In the genomic region with DNA sequence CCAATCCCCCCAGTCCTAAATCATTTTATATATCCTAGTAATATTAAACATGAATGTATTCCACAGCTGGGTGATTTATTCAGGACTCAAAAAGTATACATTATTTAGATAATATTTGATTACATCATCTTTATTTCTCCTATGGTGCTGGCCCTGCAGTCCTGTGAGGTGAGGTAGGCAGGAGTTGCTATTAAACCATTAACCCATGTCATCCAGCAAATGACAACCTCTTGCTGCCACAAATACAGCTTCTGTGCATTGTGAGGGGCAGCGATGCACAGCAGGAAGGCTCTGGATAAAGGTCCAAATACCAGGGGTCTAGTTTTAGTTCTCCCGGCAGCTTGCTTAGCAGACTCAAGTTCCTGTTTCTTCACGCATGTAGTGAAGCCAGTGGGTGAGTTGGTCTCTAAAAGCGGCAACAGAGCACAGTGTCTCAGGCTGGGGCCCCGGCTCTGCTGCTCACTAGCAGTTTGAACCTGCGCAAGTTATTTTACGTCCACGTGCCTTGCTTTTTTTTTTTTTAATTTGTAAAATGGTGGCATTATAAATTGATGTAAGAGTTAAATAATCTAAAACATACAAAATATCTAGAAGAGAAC, we compare ENCODE assay signal across 17 cellular contexts. TPM values are rescaled to one million over a fixed set of nuclear protein-coding genes. Genes with fewer than 3 reads are reported as not detected.
A peak's percentile ranks its signal among the peaks of the same experiment; 100 is the strongest.
DNase-seq lines count a peak whose midpoint lies in the region; ATAC-seq, FAIRE-seq and TF ChIP-seq lines count a peak whose summit lies in the region.
"Had no signal": no experiment of that assay in that cellular context is flagged by ENCODE, and none has a peak within 500 bp of the region (broad histone marks: within the 10 kb centered on the region; RNA-seq: fewer than 3 reads in every experiment).

No MANE protein-coding gene starts in this region.

- H3K4me1 ChIP-seq in left ventricle myocardium inferior, result peaks cover 16% of the 10 kb centered on the region
- H3K4me1 ChIP-seq: neural progenitor cell had no signal

- no peak for TF ChIP-seq CTCF in left ventricle myocardium inferior (IDR thresholded peaks at IDR 0.05; ENCODE audit: borderline replicate concordance)
- TF ChIP-seq CTCF in RWPE1 (conservative IDR thresholded peaks at IDR 0.05; ENCODE audit: low read depth), result no peak
- no peak for TF ChIP-seq CTCF in GM13976 (IDR thresholded peaks at IDR 0.05; ENCODE audit: borderline replicate concordance, control extremely low read depth, extremely low read depth, insufficient read depth, missing control alignments)

- no peak for DNase-seq in left ventricle myocardium inferior
- no peak for DNase-seq in left cardiac atrium
- no peak for DNase-seq in RWPE1 (ENCODE audit: low spot score)
- peak; percentile 76 for DNase-seq in kidney tubule cell (ENCODE audit: low spot score)
- peak; percentile 17 for DNase-seq in urothelium cell line (ENCODE audit: low spot score)
- DNase-seq in foreskin melanocyte, result no peak
- DNase-seq in GM13976 (ENCODE audit: low spot score), result no peak
- DNase-seq in EL, result no peak
- DNase-seq: activated CD4-positive, CD25-positive, alpha-beta regulatory T cell treated with anti-CD3 and anti-CD28 coated beads, Interleukin-2, amount 50 U/mL, for 72 hours; activated naive CD8-positive, alpha-beta T cell treated with anti-CD3 and anti-CD28 coated beads, Interleukin-2, amount 10 ng/mL, durations not matched to agents 7 days and 5 days; activated T-cell treated with anti-CD3 and anti-CD28 coated beads for 4 hours; CD8-positive, alpha-beta memory T cell; GDM1; heart right ventricle; MM.1S; sigmoid colon had no signal

- peak; percentile 52 for FAIRE-seq in urothelium cell line (lab: Jason Lieb, UNC)

- no peak overlapping the region for H3K4me3 ChIP-seq in left ventricle myocardium inferior
- H3K4me3 ChIP-seq: heart right ventricle, neural progenitor cell, sigmoid colon had no signal

- CTCF ChIA-PET in RWPE1 (lab: Yijun Ruan, JAX), result interaction anchor here (0.6 kb wide), 1 partner anchor 670 kb away, joined by 3 read pairs; no protein-coding TSS in a partner anchor

- in situ Hi-C loops in GM13976 (cut with MboI; ENCODE audit: low sequenced_read_pairs, unreplicated experiment), result no loop called here

- peaks cover 4% of the 10 kb centered on the region for H3K27me3 ChIP-seq in left ventricle myocardium inferior (ENCODE audit: low read depth)
- H3K27me3 ChIP-seq: neural progenitor cell, sigmoid colon had no signal

- no peaks in the 10 kb centered on the region for H3K9me3 ChIP-seq in left ventricle myocardium inferior (replicated peaks)
- H3K9me3 ChIP-seq: heart right ventricle, sigmoid colon had no signal

- POLR2A ChIA-PET in RWPE1 (lab: Yijun Ruan, JAX; ENCODE audit: low non-redundant PET), result no interaction called here

- H3K27ac ChIP-seq in left ventricle myocardium inferior (replicated peaks) (peak overlapping the region; percentile 28), RWPE1 (peak overlapping the region; percentile 84)
- H3K27ac ChIP-seq: neural progenitor cell had no signal

- no peak for ATAC-seq in left cardiac atrium

- no peaks in the 10 kb centered on the region for H3K36me3 ChIP-seq in left ventricle myocardium inferior
- H3K36me3 ChIP-seq: heart right ventricle, neural progenitor cell, sigmoid colon had no signal

- intact Hi-C loops in left ventricle myocardium inferior (cut with micrococcal nuclease), result no loop called here
- intact Hi-C loops in left cardiac atrium (cut with DNase I), result no loop called here

RNA-seq across cellular contexts. Expression of a gene that starts 36.1 kb away (rescaled TPM):
- 15.9 TPM for total RNA-seq in left ventricle myocardium inferior
- 10 to 100 TPM; 15.2 to 15.9 TPM for total RNA-seq in left cardiac atrium

Comparison
In these comparisons a context has a peak if more than half of its experiments do, and no peak if none do; other contexts are left out.
1. DNase-seq: peak in kidney tubule cell (single experiment) and urothelium cell line (single experiment); none in left ventricle myocardium inferior (single experiment), left cardiac atrium (single experiment), RWPE1 (single experiment), foreskin melanocyte (single experiment), GM13976 (single experiment) and EL (single experiment).